ENCODE assay signal across 7 cellular contexts in the genomic region with DNA sequence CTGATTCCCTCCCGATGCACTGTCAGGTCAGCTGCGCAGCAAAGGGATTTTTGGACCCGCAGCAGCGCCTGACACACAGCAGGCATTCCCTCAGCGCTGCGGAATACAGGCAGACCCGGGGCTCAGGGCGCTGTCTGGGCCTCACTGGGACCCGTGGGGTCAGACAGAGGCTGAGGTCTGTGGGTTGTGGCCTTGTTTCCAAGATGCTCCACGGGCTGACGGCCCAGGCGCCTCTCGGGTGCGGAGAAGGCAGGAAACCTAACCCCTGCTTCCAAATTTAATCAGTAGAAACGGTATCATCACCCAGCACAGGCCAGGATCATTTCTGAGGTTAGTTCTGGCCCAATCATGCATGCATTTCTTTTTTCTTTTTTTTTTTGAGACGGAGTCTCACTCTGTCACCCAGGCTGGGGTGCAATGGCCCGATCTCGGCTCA. TPM values are rescaled to one million over a fixed set of nuclear protein-coding genes. Genes with fewer than 3 reads are reported as not detected.
A peak's percentile ranks its signal among the peaks of the same experiment; 100 is the strongest.
DNase-seq lines count a peak whose midpoint lies in the region; ATAC-seq and TF ChIP-seq lines count a peak whose summit lies in the region.
"Had no signal": no experiment of that assay in that cellular context is flagged by ENCODE, and none has a peak within 500 bp of the region (broad histone marks: within the 10 kb centered on the region; RNA-seq: fewer than 3 reads in every experiment).

No MANE protein-coding gene starts in this region.

- H3K36me3 ChIP-seq in right atrium auricular region (no peaks in the 10 kb centered on the region), upper lobe of left lung (peaks cover 0 to 3% (median 0%) of the 10 kb centered on the region in 4 donors)

- DNase-seq in activated T-cell treated with anti-CD3 and anti-CD28 coated beads, Interleukin-2, amount 50 U/mL, for 72 hours, result no peak
- DNase-seq in activated T-cell treated with anti-CD3 and anti-CD28 coated beads, Interleukin-2, amount 50 U/mL, for 48 hours, result no peak
- no peak for DNase-seq in right atrium auricular region (ENCODE audit: low spot score)
- no peak for DNase-seq in upper lobe of left lung

- ATAC-seq in activated T-cell treated with anti-CD3 and anti-CD28 coated beads, Interleukin-2, amount 50 U/mL, for 72 hours (replicated peaks in 1 of 2), result no peak
- ATAC-seq in upper lobe of left lung (ENCODE audit: low FRiP score in 2 of 2) (peak in 1 of 2 donors; percentile 11), HG03521 (IDR thresholded peaks at IDR 0.05; ENCODE audit: unreplicated experiment) (no peak), HG03469 (IDR thresholded peaks at IDR 0.05; ENCODE audit: unreplicated experiment) (no peak)

- peak overlapping the region; percentile 84 to 92 for H3K4me3 Mint-ChIP-seq in activated T-cell treated with anti-CD3 and anti-CD28 coated beads, Interleukin-2, amount 50 U/mL, for 72 hours

- H3K4me1 ChIP-seq in right atrium auricular region (peaks cover 0 to 57% of the 10 kb centered on the region in 2 donors), upper lobe of left lung (peaks cover 51 to 63% (median 52%) of the 10 kb centered on the region in 4 donors)

- no peaks in the 10 kb centered on the region for H3K9me3 Mint-ChIP-seq in activated T-cell treated with anti-CD3 and anti-CD28 coated beads, Interleukin-2, amount 50 U/mL, for 72 hours

- H3K4me3 ChIP-seq in right atrium auricular region, result peak overlapping the region; percentile 93 to 100
- H3K4me3 ChIP-seq in upper lobe of left lung, result peak overlapping the region in 3 of 4 donors; percentile 97 to 99 (median 97)

- H3K9me3 ChIP-seq in right atrium auricular region (no peaks in the 10 kb centered on the region), upper lobe of left lung (no peaks in the 10 kb centered on the region)

- H3K27ac ChIP-seq in right atrium auricular region (peak overlapping the region; percentile 94 to 96), upper lobe of left lung (peak overlapping the region; percentile 82 to 96 (median 91))

- H3K36me3 Mint-ChIP-seq in activated T-cell treated with anti-CD3 and anti-CD28 coated beads, Interleukin-2, amount 50 U/mL, for 72 hours (ENCODE audit: insufficient read depth in 2 of 2), result peaks cover 0 to 6% of the 10 kb centered on the region in 2 donors

- peaks cover 43% of the 10 kb centered on the region for H3K4me1 Mint-ChIP-seq in activated T-cell treated with anti-CD3 and anti-CD28 coated beads, Interleukin-2, amount 50 U/mL, for 72 hours (ENCODE audit: low read depth)

- peak overlapping the region; percentile 58 for H3K27ac Mint-ChIP-seq in activated T-cell treated with anti-CD3 and anti-CD28 coated beads, Interleukin-2, amount 50 U/mL, for 72 hours

- H3K27me3 ChIP-seq in right atrium auricular region (no peaks in the 10 kb centered on the region), upper lobe of left lung (no peaks in the 10 kb centered on the region)

- no peak for TF ChIP-seq CTCF in right atrium auricular region (IDR thresholded peaks at IDR 0.05)
- TF ChIP-seq CTCF in upper lobe of left lung (IDR thresholded peaks at IDR 0.05), result peak in 1 of 6 experiments; percentile 11

- WGBS in upper lobe of left lung, 2 donors, result 54 to 57% methylated on average over 12 to 18 of the region's 18 CpGs

- no peaks in the 10 kb centered on the region for H3K27me3 Mint-ChIP-seq in activated T-cell treated with anti-CD3 and anti-CD28 coated beads, Interleukin-2, amount 50 U/mL, for 72 hours (ENCODE audit: low read depth)

- no peak for TF ChIP-seq EP300 in upper lobe of left lung (IDR thresholded peaks at IDR 0.05)

- TF ChIP-seq POLR2A in upper lobe of left lung (IDR thresholded peaks at IDR 0.05), result no peak

RNA-seq across cellular contexts. Expression of a gene that starts 0.7 kb away (rescaled TPM):
- total RNA-seq in activated T-cell treated with anti-CD3 and anti-CD28 coated beads, Interleukin-2, amount 50 U/mL, for 72 hours, result 10 to 100 TPM; 72.8 to 91.8 TPM
- total RNA-seq in right atrium auricular region (10 to 100 TPM; 53.3 to 68.5 TPM), upper lobe of left lung (100 to 1,000 TPM in 1 of 6 donors, 10 to 100 TPM in 5; 36.7 to 106 (median 66.3) TPM)

RNA-seq across cellular contexts. Expression of a gene that starts 12.5 kb away (rescaled TPM):
- total RNA-seq in activated T-cell treated with anti-CD3 and anti-CD28 coated beads, Interleukin-2, amount 50 U/mL, for 72 hours, result 10 to 100 TPM; 10.0 to 11.4 TPM
- total RNA-seq in right atrium auricular region (100 to 1,000 TPM in 1 of 2 donors, 10 to 100 TPM in 1; 64.4 to 437 TPM), upper lobe of left lung (100 to 1,000 TPM; 109 to 335 (median 197) TPM)

RNA-seq across cellular contexts. Expression of a gene that starts 24.0 kb away (rescaled TPM):
- not detected for total RNA-seq in activated T-cell treated with anti-CD3 and anti-CD28 coated beads, Interleukin-2, amount 50 U/mL, for 72 hours
- total RNA-seq in right atrium auricular region, result under 1 TPM; 0.35 to 0.37 TPM
- total RNA-seq in upper lobe of left lung, result 1 to 10 TPM in 3 of 6 donors, under 1 TPM in 2, not detected in 1; 0.40 to 6.3 (median 1.2) TPM
- total RNA-seq: Daoy had no signal

RNA-seq across cellular contexts. Expression of a gene that starts 30.4 kb away (rescaled TPM):
- total RNA-seq in activated T-cell treated with anti-CD3 and anti-CD28 coated beads, Interleukin-2, amount 50 U/mL, for 72 hours, result 10 to 100 TPM; 62.7 to 79.0 TPM
- total RNA-seq in right atrium auricular region (10 to 100 TPM; 24.5 to 30.4 TPM), upper lobe of left lung (10 to 100 TPM; 26.7 to 86.5 (median 50.9) TPM)

RNA-seq across cellular contexts. Expression of a gene that starts 31.6 kb away (rescaled TPM):
- under 1 TPM in 1 of 2 donors, not detected in 1; 0.22 TPM for total RNA-seq in activated T-cell treated with anti-CD3 and anti-CD28 coated beads, Interleukin-2, amount 50 U/mL, for 72 hours
- total RNA-seq in right atrium auricular region (not detected), upper lobe of left lung (under 1 TPM in 2 of 6 donors, not detected in 4; 0.37 to 0.46 TPM)
- total RNA-seq: Daoy had no signal

Comparison
In these comparisons a context has a peak if more than half of its experiments do, and no peak if none do; other contexts are left out.
1. RNA of a gene that starts 12.5 kb away (total RNA-seq): 64.4 to 437 TPM in right atrium auricular region and 109 to 335 TPM in upper lobe of left lung; 10.0 to 11.4 TPM in activated T-cell treated with anti-CD3 and anti-CD28 coated beads, Interleukin-2, amount 50 U/mL, for 72 hours; every median in the first group is over 4 times any median in the second.